9 cellular contexts compared by ENCODE assay signal in genomic region chr12:53444593-53445325, GRCh38. TPM values are rescaled to one million over a fixed set of nuclear protein-coding genes. Genes with fewer than 3 reads are reported as not detected.
DNase-seq lines count a peak whose midpoint lies in the region; TF ChIP-seq lines count a peak whose summit lies in the region.
"Not testable (repeated sequence)": the region's sequence is repeated elsewhere in the genome, so short reads cannot be mapped to it uniquely, and the experiment has no call there.
"Had no signal": no experiment of that assay in that cellular context is flagged by ENCODE, and none has a peak within 500 bp of the region (broad histone marks: within the 10 kb centered on the region; RNA-seq: fewer than 3 reads in every experiment).

No MANE protein-coding gene starts in this region.

- H3K27ac Mint-ChIP-seq in activated CD4-positive, alpha-beta T cell treated with anti-CD3 and anti-CD28 coated beads, Interleukin-2, amount 10 ng/mL, durations not matched to agents 24 days and 14 days = not testable (repeated sequence)
- H3K27ac Mint-ChIP-seq in activated naive CD8-positive, alpha-beta T cell treated with anti-CD3 and anti-CD28 coated beads for 36 hours = peak overlapping the region; percentile 5

- peaks cover 35% of the 10 kb centered on the region for H3K4me1 Mint-ChIP-seq in activated CD4-positive, alpha-beta T cell treated with anti-CD3 and anti-CD28 coated beads, Interleukin-2, amount 10 ng/mL, durations not matched to agents 24 days and 14 days
- peaks cover 37% of the 10 kb centered on the region for H3K4me1 Mint-ChIP-seq in activated naive CD8-positive, alpha-beta T cell treated with anti-CD3 and anti-CD28 coated beads for 36 hours

- H3K36me3 Mint-ChIP-seq in activated CD4-positive, alpha-beta T cell treated with anti-CD3 and anti-CD28 coated beads, Interleukin-2, amount 10 ng/mL, durations not matched to agents 24 days and 14 days (ENCODE audit: low read depth) = peaks cover 46% of the 10 kb centered on the region
- peaks cover 44% of the 10 kb centered on the region for H3K36me3 Mint-ChIP-seq in activated naive CD8-positive, alpha-beta T cell treated with anti-CD3 and anti-CD28 coated beads for 36 hours

- not testable (repeated sequence) for H3F3A ChIP-seq in DOHH2 (ENCODE audit: control insufficient read depth, insufficient read depth)

- not testable (repeated sequence) for H4K20me1 ChIP-seq in DOHH2 (ENCODE audit: control insufficient read depth, insufficient read depth, low read depth, low read length)

- H3K27me3 Mint-ChIP-seq in activated CD4-positive, alpha-beta T cell treated with anti-CD3 and anti-CD28 coated beads, Interleukin-2, amount 10 ng/mL, durations not matched to agents 24 days and 14 days; activated naive CD8-positive, alpha-beta T cell treated with anti-CD3 and anti-CD28 coated beads for 36 hours: not testable (repeated sequence)

- H3K9me2 ChIP-seq in DOHH2 (replicated peaks; ENCODE audit: control insufficient read depth, low read length) = not testable (repeated sequence)

- H3K79me2 ChIP-seq in DOHH2 (ENCODE audit: control insufficient read depth, low read length) = peaks cover 41% of the 10 kb centered on the region

- H3K4me1 ChIP-seq in DOHH2 (ENCODE audit: control insufficient read depth, low read length) (peaks cover 29% of the 10 kb centered on the region), neutrophil (ENCODE audit: control insufficient read depth in 1 of 2, insufficient read depth in 1 of 2, low read depth in 1 of 2, low read length in 1 of 2) (peaks cover 44 to 53% of the 10 kb centered on the region in 2 experiments)

- H3K27me3 ChIP-seq in DOHH2 (ENCODE audit: control insufficient read depth, low read length); neutrophil: not testable (repeated sequence)

- H3K4me3 ChIP-seq in DOHH2 (ENCODE audit: low read length) = not testable (repeated sequence)
- H3K4me3 ChIP-seq in epithelial cell of proximal tubule (ENCODE audit: low read depth, low read length) = peak overlapping the region; percentile 24
- peak overlapping the region in 1 of 2 experiments; percentile 96 for H3K4me3 ChIP-seq in neutrophil (ENCODE audit: low read depth in 1 of 2, low read length in 1 of 2)

- intact Hi-C loops in activated CD4-positive, alpha-beta T cell treated with anti-CD3 and anti-CD28 coated beads, Interleukin-2, amount 10 ng/mL, durations not matched to agents 24 days and 14 days (cut with micrococcal nuclease) = not testable (repeated sequence)

- H3K4me3 Mint-ChIP-seq in activated CD4-positive, alpha-beta T cell treated with anti-CD3 and anti-CD28 coated beads, Interleukin-2, amount 10 ng/mL, durations not matched to agents 24 days and 14 days = peak overlapping the region; percentile 47
- H3K4me3 Mint-ChIP-seq in activated naive CD8-positive, alpha-beta T cell treated with anti-CD3 and anti-CD28 coated beads for 36 hours = peak overlapping the region; percentile 10

- H3K9me3 Mint-ChIP-seq in activated CD4-positive, alpha-beta T cell treated with anti-CD3 and anti-CD28 coated beads, Interleukin-2, amount 10 ng/mL, durations not matched to agents 24 days and 14 days; activated naive CD8-positive, alpha-beta T cell treated with anti-CD3 and anti-CD28 coated beads for 36 hours: not testable (repeated sequence)

- TF ChIP-seq CTCF in DOHH2 (IDR thresholded peaks at IDR 0.05; ENCODE audit: low read depth, low read length, poor library complexity, severe bottlenecking); epithelial cell of proximal tubule (conservative IDR thresholded peaks at IDR 0.05; ENCODE audit: low read depth, low read length); neutrophil (IDR thresholded peaks at IDR 0.05): not testable (repeated sequence)

- not testable (repeated sequence) for H3K9me3 ChIP-seq in DOHH2 (ENCODE audit: control insufficient read depth, insufficient read depth, low read length); neutrophil

- DNase-seq in activated CD4-positive, alpha-beta T cell treated with anti-CD3 and anti-CD28 coated beads, Interleukin-2, amount 10 ng/mL, durations not matched to agents 24 days and 14 days; activated naive CD8-positive, alpha-beta T cell treated with anti-CD3 and anti-CD28 coated beads for 36 hours; epithelial cell of proximal tubule (ENCODE audit: low read depth): not testable (repeated sequence)

- H3K36me3 ChIP-seq in DOHH2 (ENCODE audit: control insufficient read depth, low read length) (peaks cover 56% of the 10 kb centered on the region), neutrophil (peaks cover 63% of the 10 kb centered on the region)

- not testable (repeated sequence) for H3K27ac ChIP-seq in DOHH2 (ENCODE audit: low read depth, low read length)
- peak overlapping the region; percentile 47 for H3K27ac ChIP-seq in neutrophil

- H3K4me2 ChIP-seq in DOHH2 (ENCODE audit: low read length) = peak overlapping the region; percentile 24

RNA-seq across cellular contexts. Expression of gene PRR13, which starts 3.2 kb away (rescaled TPM):
- 201 and 211 TPM in 2 replicates for total RNA-seq in activated CD4-positive, alpha-beta T cell treated with anti-CD3 and anti-CD28 coated beads, Interleukin-2, amount 10 ng/mL, durations not matched to agents 24 days and 14 days
- 100 to 1,000 TPM; 221 to 247 TPM for total RNA-seq in activated naive CD8-positive, alpha-beta T cell treated with anti-CD3 and anti-CD28 coated beads for 36 hours
- total RNA-seq in epithelial cell of proximal tubule = 132 and 137 TPM in 2 replicates

RNA-seq across cellular contexts. Expression of gene PCBP2, which starts 7.1 kb away (rescaled TPM):
- 942 and 960 TPM in 2 replicates for total RNA-seq in activated CD4-positive, alpha-beta T cell treated with anti-CD3 and anti-CD28 coated beads, Interleukin-2, amount 10 ng/mL, durations not matched to agents 24 days and 14 days
- total RNA-seq in activated naive CD8-positive, alpha-beta T cell treated with anti-CD3 and anti-CD28 coated beads for 36 hours = 1,000 to 10,000 TPM; 1,052 to 1,089 TPM
- total RNA-seq in epithelial cell of proximal tubule = 153 and 169 TPM in 2 replicates

RNA-seq across cellular contexts. Expression of gene AMHR2, which starts 21.1 kb away (rescaled TPM):
- 0.09 TPM in 1 of 2 replicates, not detected in the other for total RNA-seq in activated CD4-positive, alpha-beta T cell treated with anti-CD3 and anti-CD28 coated beads, Interleukin-2, amount 10 ng/mL, durations not matched to agents 24 days and 14 days
- not detected for total RNA-seq in activated naive CD8-positive, alpha-beta T cell treated with anti-CD3 and anti-CD28 coated beads for 36 hours
- total RNA-seq in epithelial cell of proximal tubule = not detected in 2 replicates
- total RNA-seq: H4; M059J; T-helper 1 cell treated with Interleukin-12 subunit alpha and Interleukin-12 subunit beta and Interleukin-4 antibody, amounts not matched to agents 30 ng/mL and 1 ng/mL, for 36 hours; tibial nerve had no signal

RNA-seq across cellular contexts. Expression of gene MAP3K12, which starts 54.5 kb away (rescaled TPM):
- total RNA-seq in activated CD4-positive, alpha-beta T cell treated with anti-CD3 and anti-CD28 coated beads, Interleukin-2, amount 10 ng/mL, durations not matched to agents 24 days and 14 days = 13.5 and 15.3 TPM in 2 replicates
- total RNA-seq in activated naive CD8-positive, alpha-beta T cell treated with anti-CD3 and anti-CD28 coated beads for 36 hours = 1 to 10 TPM; 8.4 to 8.7 TPM
- 5.8 and 16.7 TPM in 2 replicates for total RNA-seq in epithelial cell of proximal tubule

RNA-seq across cellular contexts. Expression of gene TARBP2, which starts 56.3 kb away (rescaled TPM):
- 49.7 and 52.2 TPM in 2 replicates for total RNA-seq in activated CD4-positive, alpha-beta T cell treated with anti-CD3 and anti-CD28 coated beads, Interleukin-2, amount 10 ng/mL, durations not matched to agents 24 days and 14 days
- total RNA-seq in activated naive CD8-positive, alpha-beta T cell treated with anti-CD3 and anti-CD28 coated beads for 36 hours = 10 to 100 TPM; 41.0 to 47.3 TPM
- total RNA-seq in epithelial cell of proximal tubule = 51.9 and 78.2 TPM in 2 replicates
